ENCODE assay signal across 19 cellular contexts in the genomic region with DNA sequence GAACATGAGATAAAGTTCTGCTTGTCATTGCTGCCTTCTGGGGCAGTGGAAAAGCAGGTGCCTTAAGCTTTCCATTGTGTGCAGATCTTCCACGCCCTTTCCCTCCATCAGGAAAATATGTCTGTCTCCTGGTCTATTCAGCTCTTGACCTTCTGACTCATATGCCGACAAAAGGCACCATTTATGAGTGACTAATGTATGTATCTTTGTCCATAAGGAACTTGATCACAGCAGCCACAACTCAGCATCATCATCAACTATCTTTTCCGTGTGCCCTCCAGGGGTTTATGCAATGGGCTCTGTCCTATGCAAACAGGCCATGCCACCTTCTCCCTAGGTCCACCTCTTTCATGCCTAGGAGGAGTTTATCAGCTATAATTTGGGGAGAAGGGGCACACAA.
DNase-seq lines count a peak whose midpoint lies in the region; ATAC-seq, FAIRE-seq and TF ChIP-seq lines count a peak whose summit lies in the region.
"Had no signal": no experiment of that assay in that cellular context is flagged by ENCODE, and none has a peak within 500 bp of the region (broad histone marks: within the 10 kb centered on the region; RNA-seq: fewer than 3 reads in every experiment).

No MANE protein-coding gene starts in this region.

- FAIRE-seq in H54 (lab: Jason Lieb, UNC) = no peak
- FAIRE-seq: G401.6, pancreas had no signal

- TF ChIP-seq CTCF in PC-3 (conservative IDR thresholded peaks at IDR 0.05; ENCODE audit: low read depth, low read length) = no peak
- no peak for TF ChIP-seq CTCF in WTC11 (IDR thresholded peaks at IDR 0.05)
- no peak for TF ChIP-seq CTCF in chondrocyte (IDR thresholded peaks at IDR 0.05)

- H3K18ac ChIP-seq in neuronal stem cell (ENCODE audit: low read length) = no peak overlapping the region

- H3K4me2 ChIP-seq in PC-3 (ENCODE audit: low read length) (peak overlapping the region; percentile 82), neuronal stem cell (ENCODE audit: insufficient read depth, low read length, poor library complexity, severe bottlenecking) (no peak overlapping the region)

- H3K4me1 Mint-ChIP-seq in WTC11 = no peaks in the 10 kb centered on the region
- H3K4me1 Mint-ChIP-seq in chondrocyte (ENCODE audit: low read depth) = peaks cover 8% of the 10 kb centered on the region

- H2BK5ac ChIP-seq in neuronal stem cell (ENCODE audit: low read length) = no peak overlapping the region

- H3K4me1 ChIP-seq in PC-3 (ENCODE audit: insufficient read depth, low read length) (peaks cover 50% of the 10 kb centered on the region), neuronal stem cell (ENCODE audit: control insufficient read depth in 2 of 2, insufficient read depth in 1 of 2, low read depth in 1 of 2, low read length in 2 of 2) (peaks cover 5 to 15% of the 10 kb centered on the region in 2 donors)
- H3K4me1 ChIP-seq: gastroesophageal sphincter, pancreas, vagina had no signal

- H3K14ac ChIP-seq in neuronal stem cell (ENCODE audit: low read length) = no peak overlapping the region

- H3K36me3 Mint-ChIP-seq in WTC11 (no peaks in the 10 kb centered on the region), chondrocyte (ENCODE audit: low read depth) (peaks cover 2% of the 10 kb centered on the region)

- H3K9me3 ChIP-seq in PC-3 (ENCODE audit: low read length) (no peaks in the 10 kb centered on the region), neuronal stem cell (replicated peaks in 1 of 2; ENCODE audit: control insufficient read depth in 2 of 2, insufficient read depth in 1 of 2, low read depth in 1 of 2, low read length in 2 of 2) (peaks cover 0 to 2% of the 10 kb centered on the region in 2 donors)
- H3K9me3 ChIP-seq: gastroesophageal sphincter, pancreas, vagina had no signal

- WGBS in neuronal stem cell (ENCODE audit: extremely low coverage in 2 of 2, insufficient read length in 2 of 2, insufficient replicate concordance in 1 of 2), 2 donors = no CpG with 5 or more reads among the region's 3 CpGs

- no peaks in the 10 kb centered on the region for H4K20me1 ChIP-seq in PC-3 (ENCODE audit: low read length)

- no peaks in the 10 kb centered on the region for H3K9me3 Mint-ChIP-seq in WTC11
- H3K9me3 Mint-ChIP-seq in chondrocyte (ENCODE audit: low read depth) = no peaks in the 10 kb centered on the region

- no peak overlapping the region for H4K91ac ChIP-seq in neuronal stem cell (ENCODE audit: low read depth, low read length, poor library complexity)

- no peak overlapping the region for H2BK120ac ChIP-seq in neuronal stem cell (ENCODE audit: low read depth, low read length)

- intact Hi-C loops in PC-3 (cut with micrococcal nuclease) = no loop called here

- H2BK15ac ChIP-seq in neuronal stem cell (ENCODE audit: low read length) = no peak overlapping the region

- peaks cover 6% of the 10 kb centered on the region for H3K79me2 ChIP-seq in PC-3 (ENCODE audit: low read length)

- peak; percentile 5 for DNase-seq in H54 (ENCODE audit: insufficient read length, low spot score)
- DNase-seq in PC-3 = peak; percentile 94
- peak; percentile 64 for DNase-seq in dermis blood vessel endothelial cell
- DNase-seq in pulmonary artery endothelial cell (ENCODE audit: low read depth, low spot score) = peak; percentile 22
- no peak for DNase-seq in WTC11 (ENCODE audit: low spot score)
- no peak for DNase-seq in neuronal stem cell (ENCODE audit: low spot score)
- DNase-seq in chondrocyte (ENCODE audit: low spot score) = no peak
- DNase-seq: activated CD4-positive, alpha-beta T cell treated with anti-CD3 and anti-CD28 coated beads, Interleukin-2, amount 50 U/mL, for 4 hours; activated naive CD4-positive, alpha-beta T cell treated with Interleukin-2 at 50 U/mL for 16 hours; activated T-cell treated with anti-CD3 and anti-CD28 coated beads, Interleukin-2, amount 50 U/mL, for 1 hour; aorta; COR-L47; HCEC 1CT; NCI-H2171; pancreas; RPMI8226 had no signal

- no peak for TF ChIP-seq POLR2A in H54 (IDR thresholded peaks at IDR 0.05; ENCODE audit: low read depth, low read length)

- no peaks in the 10 kb centered on the region for H3K27me3 Mint-ChIP-seq in WTC11 (ENCODE audit: low read depth)
- peaks cover 2% of the 10 kb centered on the region for H3K27me3 Mint-ChIP-seq in chondrocyte (ENCODE audit: low read depth)

- no peak overlapping the region for H3K23ac ChIP-seq in neuronal stem cell (ENCODE audit: low read depth, low read length, poor library complexity)

- H2AFZ ChIP-seq in PC-3 (ENCODE audit: low read length) (no peak overlapping the region), neuronal stem cell (ENCODE audit: low read length) (no peak overlapping the region)

- no TSS peak for BruUV-seq in PC-3 (replicated peaks; lab: Mats Ljungman, UMichigan)

- POLR2A ChIA-PET in PC-3 (lab: Charles Lee; ENCODE audit: unreplicated experiment) (interaction anchor here (0.7 to 1.4 kb wide), 2 partner anchors 13 to 460 kb away, joined by 3 to 5 read pairs; no protein-coding TSS in a partner anchor), WTC11 (lab: Charles Lee) (no interaction called here)

- H2AK5ac ChIP-seq in neuronal stem cell (ENCODE audit: low read depth, low read length) = no peak overlapping the region

- CTCF ChIA-PET in PC-3 (lab: Charles Lee) = interaction anchor here (1.3 kb wide), 1 partner anchor 13 kb away, joined by 4 read pairs; no protein-coding TSS in a partner anchor
- CTCF ChIA-PET in WTC11 (lab: Charles Lee) = no interaction called here

- ATAC-seq in PC-3 (peak; percentile 64), WTC11 (no peak)
- ATAC-seq: gastroesophageal sphincter, pancreas had no signal

- H3K4ac ChIP-seq in neuronal stem cell (ENCODE audit: low read length) = no peak overlapping the region

- H3K27ac Mint-ChIP-seq in WTC11 = no peak overlapping the region
- no peak overlapping the region for H3K27ac Mint-ChIP-seq in chondrocyte (ENCODE audit: unreplicated experiment)

- H3K9ac ChIP-seq in PC-3 (ENCODE audit: low read length) (0 out of 2 replicates have a peak overlapping the region, but pooled peaks have one; percentile 5), neuronal stem cell (ENCODE audit: low read depth, low read length, poor library complexity) (no peak overlapping the region)

- peaks cover 7% of the 10 kb centered on the region for H3F3A ChIP-seq in PC-3 (ENCODE audit: low read length, unreplicated experiment)

- H3K27me3 ChIP-seq in PC-3 (ENCODE audit: low read length) = no peaks in the 10 kb centered on the region
- H3K27me3 ChIP-seq in neuronal stem cell (ENCODE audit: control insufficient read depth in 3 of 3, insufficient read depth in 3 of 3, low read depth in 1 of 3, low read length in 3 of 3) = no peaks in the 10 kb centered on the region
- H3K27me3 ChIP-seq: gastroesophageal sphincter, pancreas, vagina had no signal

- H4K8ac ChIP-seq in neuronal stem cell (ENCODE audit: low read depth, low read length) = no peak overlapping the region

- H3K4me3 Mint-ChIP-seq in WTC11 (no peak overlapping the region), chondrocyte (ENCODE audit: unreplicated experiment) (no peak overlapping the region)

- no peaks in the 10 kb centered on the region for H3K9me2 ChIP-seq in PC-3 (replicated peaks; ENCODE audit: low read length)

- H3K79me1 ChIP-seq in neuronal stem cell (ENCODE audit: low read depth, low read length) = no peaks in the 10 kb centered on the region

- H2BK12ac ChIP-seq in neuronal stem cell (ENCODE audit: low read length) = no peak overlapping the region

- H3K27ac ChIP-seq in PC-3 (ENCODE audit: low read length) (peak overlapping the region; percentile 98), neuronal stem cell (replicated peaks; ENCODE audit: low read length) (no peak overlapping the region)
- H3K27ac ChIP-seq: gastroesophageal sphincter, pancreas, vagina had no signal

- no peaks in the 10 kb centered on the region for H3K36me3 ChIP-seq in PC-3 (ENCODE audit: low read depth, low read length)
- no peaks in the 10 kb centered on the region for H3K36me3 ChIP-seq in neuronal stem cell (replicated peaks in 1 of 2; ENCODE audit: control insufficient read depth in 2 of 2, insufficient read depth in 2 of 2, low read length in 2 of 2)
- H3K36me3 ChIP-seq: gastroesophageal sphincter, pancreas, vagina had no signal

- 0 out of 2 replicates have a peak overlapping the region, but pooled peaks have one; percentile 15 for H3K4me3 ChIP-seq in PC-3 (ENCODE audit: low read length)
- H3K4me3 ChIP-seq in neuronal stem cell (ENCODE audit: low read length in 2 of 2) = no peak overlapping the region
- H3K4me3 ChIP-seq: gastroesophageal sphincter, pancreas, vagina had no signal

TF ChIP-seq in WTC11, 78 proteins besides CTCF, POLR2A, EP300 and RAD21 (continues in another document):
- no peak for TF ChIP-seq ZNF317 (CRISPR knock-in tag; IDR thresholded peaks at IDR 0.05; ENCODE audit: borderline replicate concordance, low read depth)
- TF ChIP-seq, protein P1, sequence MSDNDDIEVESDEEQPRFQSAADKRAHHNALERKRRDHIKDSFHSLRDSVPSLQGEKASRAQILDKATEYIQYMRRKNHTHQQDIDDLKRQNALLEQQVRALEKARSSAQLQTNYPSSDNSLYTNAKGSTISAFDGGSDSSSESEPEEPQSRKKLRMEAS (CRISPR knock-in tag; IDR thresholded peaks at IDR 0.05) = no peak

Comparison
In these comparisons a context has a peak if more than half of its experiments do, and no peak if none do; other contexts are left out.
1. DNase-seq: peak in H54 (single experiment), PC-3 (single experiment), dermis blood vessel endothelial cell (single experiment) and pulmonary artery endothelial cell (single experiment); none in WTC11 (single experiment), neuronal stem cell (single experiment) and chondrocyte (single experiment).